Comparison of ENCODE assay signal across 8 cellular contexts in the genomic region with DNA sequence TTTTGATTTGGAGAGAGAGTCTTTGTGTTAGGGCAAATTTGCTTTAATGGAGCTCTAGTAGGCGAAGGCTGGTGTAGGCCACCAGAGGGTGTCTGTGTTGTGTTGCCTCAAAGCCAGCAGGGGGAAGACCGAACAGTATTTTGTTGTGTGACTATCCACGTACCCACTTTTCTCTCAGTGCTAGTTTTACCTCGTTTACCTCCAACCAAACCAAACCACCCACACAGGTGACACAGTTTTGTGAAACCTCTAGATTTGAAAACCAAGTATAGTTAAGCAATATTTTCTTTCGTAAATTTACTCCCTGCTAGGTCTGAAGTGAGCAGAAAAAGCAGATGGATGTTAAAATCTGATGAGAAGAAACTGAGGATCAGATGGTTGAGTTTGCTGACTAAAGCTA. TPM values are rescaled to one million over a fixed set of nuclear protein-coding genes. Genes with fewer than 3 reads are reported as not detected.
DNase-seq lines count a peak whose midpoint lies in the region; ATAC-seq and TF ChIP-seq lines count a peak whose summit lies in the region.

No MANE protein-coding gene starts in this region.

- H3K27ac ChIP-seq in Panc1 (ENCODE audit: low read length) (peak overlapping the region; percentile 56), transverse colon (peak overlapping the region; percentile 20 to 68 (median 55))

- H3K27me3 ChIP-seq in Panc1 (ENCODE audit: control insufficient read depth, insufficient read depth, low read length) (no peaks in the 10 kb centered on the region), transverse colon (no peaks in the 10 kb centered on the region)

- DNase-seq in AG10803 (ENCODE audit: low read depth) = peak; percentile 77
- DNase-seq in HuH-7 (ENCODE audit: low spot score) = peak; percentile 56
- peak; percentile 64 for DNase-seq in Panc1 (ENCODE audit: low read depth, low spot score)
- DNase-seq in activated gamma-delta T cell treated with anti-CD3 and anti-CD28 coated beads, Interleukin-2, amount 50 U/mL, for 16 hours (ENCODE audit: low read depth) = peak; percentile 2
- DNase-seq in germinal center (ENCODE audit: low spot score) = peak; percentile 68
- peak; percentile 86 for DNase-seq in osteocyte (ENCODE audit: extremely low spot score, unreplicated experiment)
- DNase-seq in transverse colon = peak; percentile 51

- in situ Hi-C loops in Panc1 (cut with HindIII; ENCODE audit: low pct_unique_long_range_greater_than_20kb, low sequenced_read_pairs) = no loop called here
- in situ Hi-C loops in transverse colon (cut with MboI; ENCODE audit: low pct_ligation_motif_present in 1 of 4, low pct_unique_long_range_greater_than_20kb in 1 of 4, low sequenced_read_pairs in 3 of 4) = loop anchor here (5.0 to 10.0 kb wide), 3 partner anchors 129 to 134 kb away; partner anchors contain the start of gene ATP5MC2 (in 3 of the 4)

- intact Hi-C loops in Panc1 (cut with micrococcal nuclease; ENCODE audit: unreplicated experiment) (no loop called here), transverse colon (cut with DNase I; ENCODE audit: low total_unique reads) (loop anchor here (5.0 to 10.0 kb wide), 2 partner anchors 81 to 134 kb away; partner anchors contain the start of genes ATF7 and ATP5MC2)

- peak; percentile 78 for ATAC-seq in GM19023 (IDR thresholded peaks at IDR 0.05; ENCODE audit: unreplicated experiment)
- ATAC-seq in Panc1 = peak; percentile 93

- H3K36me3 ChIP-seq in Panc1 (ENCODE audit: control insufficient read depth, insufficient read depth, low read length) (peaks cover 9% of the 10 kb centered on the region; the same call in 1 of the 2 replicates), transverse colon (peaks cover 0 to 22% (median 10%) of the 10 kb centered on the region in 4 donors)

- H3K9me3 Mint-ChIP-seq in osteocyte (ENCODE audit: unreplicated experiment) = no peaks in the 10 kb centered on the region

- H3K9me3 ChIP-seq in Panc1 (ENCODE audit: control insufficient read depth, insufficient read depth, low read depth, low read length) = no peaks in the 10 kb centered on the region
- H3K9me3 ChIP-seq in transverse colon = no peaks in the 10 kb centered on the region

- WGBS in transverse colon (ENCODE audit: low coverage in 1 of 2), 2 donors = 25 to 83% methylated on average over 1 to 5 of the region's 5 CpGs

- no TSS peak for BruUV-seq in Panc1 (replicated peaks; lab: Mats Ljungman, UMichigan)

- H3K4me3 ChIP-seq in AG10803 (ENCODE audit: low read length) (no peak overlapping the region), Panc1 (ENCODE audit: low read depth in 2 of 2, low read length in 2 of 2) (no peak overlapping the region), transverse colon (no peak overlapping the region)

- H3K4me1 ChIP-seq in Panc1 (ENCODE audit: control insufficient read depth, insufficient read depth, low read length) (peaks cover 6% of the 10 kb centered on the region), transverse colon (peaks cover 6 to 16% (median 9%) of the 10 kb centered on the region in 4 donors)

- no peaks in the 10 kb centered on the region for H3K27me3 Mint-ChIP-seq in osteocyte (ENCODE audit: unreplicated experiment)

- no peak overlapping the region for H3K4me3 Mint-ChIP-seq in osteocyte (ENCODE audit: unreplicated experiment)

- peak; percentile 99 for TF ChIP-seq CTCF in AG10803 (conservative IDR thresholded peaks at IDR 0.05; ENCODE audit: low read length)
- TF ChIP-seq CTCF in Panc1 (IDR thresholded peaks at IDR 0.05) = peak; percentile 91
- peak; percentile 96 for TF ChIP-seq CTCF in osteocyte (IDR thresholded peaks at IDR 0.05)
- peak; percentile 69 to 95 (median 81) for TF ChIP-seq CTCF in transverse colon (IDR thresholded peaks at IDR 0.05)

- TF ChIP-seq POLR2A in transverse colon (IDR thresholded peaks at IDR 0.05) = no peak

- H3K27ac Mint-ChIP-seq in osteocyte (ENCODE audit: unreplicated experiment) = peak overlapping the region; percentile 88

- POLR2A ChIA-PET in Panc1 (lab: Charles Lee) = interaction anchor here (0.7 to 0.9 kb wide), 2 partner anchors 132 to 164 kb away, joined by 3 to 4 read pairs; partner anchors contain the start of gene ATP5MC2

- CTCF ChIA-PET in Panc1 (lab: Charles Lee) = interaction anchor here (0.6 to 1.7 kb wide), 9 partner anchors 8 to 208 kb away, joined by 3 to 9 read pairs (median 5); partner anchors contain the start of gene ATP5MC2

- TF ChIP-seq EP300 in transverse colon (IDR thresholded peaks at IDR 0.05; ENCODE audit: low read depth) = no peak

- peaks cover 11% of the 10 kb centered on the region for H3K36me3 Mint-ChIP-seq in osteocyte (ENCODE audit: unreplicated experiment)

- peaks cover 8% of the 10 kb centered on the region for H3K4me1 Mint-ChIP-seq in osteocyte (ENCODE audit: unreplicated experiment)

RNA-seq across cellular contexts. Expression of gene NPFF, which starts 36.3 kb away (rescaled TPM):
- not detected for total RNA-seq in Panc1 (2021; ENCODE audit: unreplicated experiment)
- polyA plus RNA-seq in Panc1 (2012; ENCODE audit: insufficient read length) = not detected
- total RNA-seq in osteocyte = not detected in 2 replicates
- total RNA-seq in transverse colon = not detected

RNA-seq across cellular contexts. Expression of gene TARBP2, which starts 42.5 kb away (rescaled TPM):
- total RNA-seq in Panc1 (2021; ENCODE audit: unreplicated experiment) (67.3 TPM), osteocyte (33.9 and 38.8 TPM in 2 replicates), transverse colon (10 to 100 TPM; 22.4 to 37.0 (median 34.1) TPM)
- polyA plus RNA-seq in Panc1 (2012; ENCODE audit: insufficient read length) = 60.6 TPM

RNA-seq across cellular contexts. Expression of gene MAP3K12, which starts 44.3 kb away (rescaled TPM):
- total RNA-seq in Panc1 (2021; ENCODE audit: unreplicated experiment) (32.2 TPM), osteocyte (47.7 and 51.8 TPM in 2 replicates), transverse colon (10 to 100 TPM in 2 of 4 donors, 1 to 10 TPM in 2; 6.8 to 20.9 (median 10.3) TPM)
- 43.9 TPM for polyA plus RNA-seq in Panc1 (2012; ENCODE audit: insufficient read length)

Comparison
In these comparisons a context has a peak if more than half of its experiments do, and no peak if none do; other contexts are left out.
1. DNase-seq: peak in every context shown above with its lines; median percentile 86 in osteocyte; 77 in AG10803; 68 in germinal center; 64 in Panc1; 56 in HuH-7; 51 in transverse colon; 2 in activated gamma-delta T cell treated with anti-CD3 and anti-CD28 coated beads, Interleukin-2, amount 50 U/mL, for 16 hours.